ENCODE assay signal across 21 cellular contexts in the genomic region with DNA sequence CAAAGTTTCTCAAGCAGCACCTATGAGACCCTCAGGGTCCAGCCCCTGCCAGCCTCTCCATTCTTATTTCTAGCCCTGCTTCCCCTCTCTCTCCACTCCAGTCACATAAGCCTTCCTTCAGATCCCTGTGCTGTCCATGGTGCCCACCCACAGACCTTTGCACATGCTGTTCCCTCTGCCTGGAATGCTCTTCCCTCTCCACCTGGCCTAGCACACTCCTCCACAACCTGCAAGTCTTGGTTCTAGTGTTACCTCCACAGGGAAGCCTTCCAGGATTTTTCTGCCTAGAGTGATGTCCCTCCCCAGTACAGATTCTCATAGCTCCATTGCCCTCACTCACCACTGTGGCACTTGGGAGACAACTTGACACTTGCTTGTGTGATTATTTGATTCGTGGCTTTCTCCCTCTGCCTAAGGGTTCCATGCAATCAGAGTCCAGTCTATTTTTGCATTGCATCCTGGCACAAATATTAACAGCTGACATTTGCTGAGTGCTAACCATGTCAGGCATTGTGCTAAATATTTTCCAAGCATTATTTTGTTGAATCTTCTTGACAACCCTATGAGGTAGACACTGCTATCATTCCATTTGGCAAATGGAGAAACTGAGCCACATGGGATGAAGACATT.
"Had no signal": no experiment of that assay in that cellular context is flagged by ENCODE, and none has a peak within 500 bp of the region (broad histone marks: within the 10 kb centered on the region; RNA-seq: fewer than 3 reads in every experiment).

No MANE protein-coding gene starts in this region.

- H3K4me3 Mint-ChIP-seq: activated CD4-positive, alpha-beta T cell treated with anti-CD3 and anti-CD28 coated beads for 36 hours; activated naive CD8-positive, alpha-beta T cell treated with anti-CD3 and anti-CD28 coated beads, Interleukin-2, amount 10 ng/mL, durations not matched to agents 7 days and 5 days; activated T-helper 1 cell treated with anti-CD3 and anti-CD28 coated beads, Interleukin-12 subunit alpha, Interleukin-12 subunit beta, Interleukin-2, Interleukin-4 antibody, amounts not matched to agents 30 ng/mL and 10 ng/mL and 1 ng/mL, durations not matched to agents 14 hours and 24 hours and 36 hours; endodermal cell; mesothelial cell of epicardium; WTC11 had no signal

- H3K4me1 Mint-ChIP-seq: mesothelial cell of epicardium had no signal

- H3K4me1 ChIP-seq: pancreas, thyroid gland had no signal

- H3K36me3 ChIP-seq: pancreas, thyroid gland had no signal

- H3K4me3 ChIP-seq: lung, pancreas, thyroid gland had no signal

- H3K27ac ChIP-seq: epithelial cell of prostate, pancreas, thyroid gland had no signal

- ATAC-seq: activated CD4-positive, alpha-beta T cell treated with anti-CD3 and anti-CD28 coated beads for 36 hours; left colon; pancreas; WTC11 had no signal

- H3K27ac Mint-ChIP-seq: activated CD4-positive, alpha-beta T cell treated with anti-CD3 and anti-CD28 coated beads for 36 hours; activated naive CD8-positive, alpha-beta T cell treated with anti-CD3 and anti-CD28 coated beads, Interleukin-2, amount 10 ng/mL, durations not matched to agents 7 days and 5 days; activated T-helper 1 cell treated with anti-CD3 and anti-CD28 coated beads, Interleukin-12 subunit alpha, Interleukin-12 subunit beta, Interleukin-2, Interleukin-4 antibody, amounts not matched to agents 30 ng/mL and 10 ng/mL and 1 ng/mL, durations not matched to agents 14 hours and 24 hours and 36 hours; endodermal cell; mesothelial cell of epicardium; WTC11 had no signal

- DNase-seq: activated CD4-positive, alpha-beta T cell treated with anti-CD3 and anti-CD28 coated beads for 36 hours; activated CD4-positive, alpha-beta T cell treated with anti-CD3 and anti-CD28 coated beads, Interleukin-2, amount 50 U/mL, for 48 hours; activated naive CD8-positive, alpha-beta T cell treated with anti-CD3 and anti-CD28 coated beads, Interleukin-2, amount 10 ng/mL, durations not matched to agents 7 days and 5 days; activated T-cell treated with anti-CD3 and anti-CD28 coated beads for 4 hours; amygdala; caudate nucleus; endodermal cell; foreskin fibroblast; hippocampal formation; islet precursor cell; left colon; pancreas; stimulated activated CD4-positive, alpha-beta T cell treated with anti-CD3 and anti-CD28 coated beads, Interleukin-12 subunit alpha, Interleukin-12 subunit beta, amount 100 ng/mL, for 4 hours; stimulated activated CD4-positive, alpha-beta T cell treated with anti-CD3 and anti-CD28 coated beads, Interleukin-1b, Interleukin-23, amount 100 ng/mL, for 48 hours; stimulated activated naive CD4-positive, alpha-beta T cell treated with Interleukin-2 at 50 U/mL for 16 hours; thyroid gland had no signal

- H3K27me3 Mint-ChIP-seq: activated CD4-positive, alpha-beta T cell treated with anti-CD3 and anti-CD28 coated beads for 36 hours; activated naive CD8-positive, alpha-beta T cell treated with anti-CD3 and anti-CD28 coated beads, Interleukin-2, amount 10 ng/mL, durations not matched to agents 7 days and 5 days had no signal

- H3K36me3 Mint-ChIP-seq: mesothelial cell of epicardium had no signal

- H3K27me3 ChIP-seq: pancreas, thyroid gland had no signal

- H3K9me3 ChIP-seq: pancreas, thyroid gland had no signal
